Comparison of ENCODE assay signal across 1 cellular context in genomic region chr17:65783845-65784334, GRCh38.
TF ChIP-seq lines count a peak whose summit lies in the region.

No MANE protein-coding gene starts in this region.

TF ChIP-seq in HepG2, 621 proteins besides CTCF, POLR2A, EP300 and RAD21 (continued from another document and continues in another):
- no peak for TF ChIP-seq RBM39 (IDR thresholded peaks at IDR 0.05; ENCODE audit: low read depth, low read length, poor library complexity, severe bottlenecking)
- TF ChIP-seq ZNF280D (CRISPR knock-in tag; IDR thresholded peaks at IDR 0.05): no peak
- no peak for TF ChIP-seq SNAPC5 (CRISPR knock-in tag; IDR thresholded peaks at IDR 0.05; ENCODE audit: borderline replicate concordance)
- no peak for TF ChIP-seq GPN1 (CRISPR knock-in tag; IDR thresholded peaks at IDR 0.05; ENCODE audit: borderline replicate concordance)
- no peak for TF ChIP-seq ZC3H4 (CRISPR knock-in tag; IDR thresholded peaks at IDR 0.05; ENCODE audit: borderline replicate concordance)
- TF ChIP-seq PRDM15 (CRISPR knock-in tag; IDR thresholded peaks at IDR 0.05): peak; percentile 59; the same call in 1 of the 2 replicates
- no peak for TF ChIP-seq KDM6A (CRISPR knock-in tag; IDR thresholded peaks at IDR 0.05; ENCODE audit: low read depth)
- TF ChIP-seq DR1 (CRISPR knock-in tag; IDR thresholded peaks at IDR 0.05): no peak
- TF ChIP-seq NFYB (CRISPR knock-in tag; IDR thresholded peaks at IDR 0.05): no peak
- TF ChIP-seq TAF15 (IDR thresholded peaks at IDR 0.05; ENCODE audit: low read depth, low read length, poor library complexity, severe bottlenecking): no peak
- no peak for TF ChIP-seq MATR3 (CRISPR knock-in tag; IDR thresholded peaks at IDR 0.05)
- TF ChIP-seq ZSCAN31 (CRISPR knock-in tag; IDR thresholded peaks at IDR 0.05; ENCODE audit: low read depth): no peak
- TF ChIP-seq ZNF510 (CRISPR knock-in tag; IDR thresholded peaks at IDR 0.05; ENCODE audit: low read depth): no peak
- no peak for TF ChIP-seq TEAD2 (CRISPR knock-in tag; IDR thresholded peaks at IDR 0.05)
- no peak for TF ChIP-seq FOXA1 (IDR thresholded peaks at IDR 0.05)
- TF ChIP-seq FOXA1 (CRISPR knock-in tag; IDR thresholded peaks at IDR 0.05): no peak; the same call in 1 of the 2 replicates
- no peak for TF ChIP-seq ZNF430 (CRISPR knock-in tag; IDR thresholded peaks at IDR 0.05)
- no peak for TF ChIP-seq FOXM1 (CRISPR knock-in tag; IDR thresholded peaks at IDR 0.05)
- TF ChIP-seq NCOA1 (CRISPR knock-in tag; IDR thresholded peaks at IDR 0.05): no peak
- peak; percentile 79 for TF ChIP-seq ZNF614 (CRISPR knock-in tag; IDR thresholded peaks at IDR 0.05; ENCODE audit: borderline replicate concordance)
- TF ChIP-seq MAFK (conservative IDR thresholded peaks at IDR 0.05 in 1 of 2, IDR thresholded peaks at IDR 0.05 in 1 of 2; ENCODE audit: low read length in 2 of 2): peak in 1 of 2 experiments; percentile 33; a peak in 2 of 4 replicates
- TF ChIP-seq CBX5 (CRISPR knock-in tag; IDR thresholded peaks at IDR 0.05; ENCODE audit: borderline replicate concordance): 0 out of 2 replicates have a peak, but pooled peaks have one; percentile 24
- no peak for TF ChIP-seq ZNF782 (CRISPR knock-in tag; IDR thresholded peaks at IDR 0.05; ENCODE audit: borderline replicate concordance)
- TF ChIP-seq KLF6 (CRISPR knock-in tag; IDR thresholded peaks at IDR 0.05): peak; percentile 43; the same call in 1 of the 2 replicates
- TF ChIP-seq ZNF414 (CRISPR knock-in tag; IDR thresholded peaks at IDR 0.05): no peak
- TF ChIP-seq PHB2 (IDR thresholded peaks at IDR 0.05; ENCODE audit: partially characterized antibody): no peak
- no peak for TF ChIP-seq ZNF256 (CRISPR knock-in tag; conservative IDR thresholded peaks at IDR 0.05)
- no peak for TF ChIP-seq HBP1 (CRISPR knock-in tag; IDR thresholded peaks at IDR 0.05; ENCODE audit: low read depth)
- no peak for TF ChIP-seq ZNF496 (CRISPR knock-in tag; IDR thresholded peaks at IDR 0.05; ENCODE audit: insufficient replicate concordance)
- no peak for TF ChIP-seq JDP2 (CRISPR knock-in tag; IDR thresholded peaks at IDR 0.05; ENCODE audit: borderline replicate concordance)
- TF ChIP-seq ISX (CRISPR knock-in tag; conservative IDR thresholded peaks at IDR 0.05): no peak
- TF ChIP-seq IKZF1 (IDR thresholded peaks at IDR 0.05): no peak
- no peak for TF ChIP-seq ZNF704 (CRISPR knock-in tag; IDR thresholded peaks at IDR 0.05; ENCODE audit: borderline replicate concordance)
- no peak for TF ChIP-seq ZHX2 (IDR thresholded peaks at IDR 0.05; ENCODE audit: low read depth)
- no peak for TF ChIP-seq ZHX2 (CRISPR knock-in tag; IDR thresholded peaks at IDR 0.05; ENCODE audit: borderline replicate concordance)
- TF ChIP-seq ZNF512 (CRISPR knock-in tag; IDR thresholded peaks at IDR 0.05): no peak
- TF ChIP-seq TSC22D2 (CRISPR knock-in tag; IDR thresholded peaks at IDR 0.05; ENCODE audit: borderline replicate concordance): no peak
- TF ChIP-seq HDAC1 (CRISPR knock-in tag; IDR thresholded peaks at IDR 0.05): 0 out of 2 replicates have a peak, but pooled peaks have one; percentile 13
- TF ChIP-seq RXRB (CRISPR knock-in tag; IDR thresholded peaks at IDR 0.05; ENCODE audit: borderline replicate concordance): peak; percentile 52; the same call in 1 of the 2 replicates
- no peak for TF ChIP-seq CREB1 (IDR thresholded peaks at IDR 0.05)
- TF ChIP-seq CREB1 (CRISPR knock-in tag; IDR thresholded peaks at IDR 0.05): no peak; the same call in 1 of the 2 replicates
- TF ChIP-seq SP1 (IDR thresholded peaks at IDR 0.05): no peak
- TF ChIP-seq SP1 (CRISPR knock-in tag; IDR thresholded peaks at IDR 0.05): no peak
- no peak for TF ChIP-seq SNAPC2 (CRISPR knock-in tag; IDR thresholded peaks at IDR 0.05)
- no peak for TF ChIP-seq JUNB (CRISPR knock-in tag; IDR thresholded peaks at IDR 0.05; ENCODE audit: borderline replicate concordance)
- TF ChIP-seq CENPT (CRISPR knock-in tag; IDR thresholded peaks at IDR 0.05; ENCODE audit: low read depth): no peak
- TF ChIP-seq ZNF570 (CRISPR knock-in tag; IDR thresholded peaks at IDR 0.05; ENCODE audit: borderline replicate concordance): no peak
- TF ChIP-seq DRAP1 (CRISPR knock-in tag; IDR thresholded peaks at IDR 0.05): no peak
- TF ChIP-seq ZNF230 (CRISPR knock-in tag; IDR thresholded peaks at IDR 0.05): no peak
